ENCODE assay signal across 22 cellular contexts in genomic region chr7:98934267-98934666, GRCh38.
"Had no signal": no experiment of that assay in that cellular context is flagged by ENCODE, and none has a peak within 500 bp of the region (broad histone marks: within the 10 kb centered on the region; RNA-seq: fewer than 3 reads in every experiment).

No MANE protein-coding gene starts in this region.

- H3K27ac Mint-ChIP-seq: activated naive CD8-positive, alpha-beta T cell treated with anti-CD3 and anti-CD28 coated beads for 36 hours; endodermal cell; T-helper 2 cell treated with Interferon-gamma antibody and Interleukin-4, amounts not matched to agents 5 μg/mL and 100 μg/mL, for 36 hours; type B pancreatic cell had no signal

- H3K27me3 ChIP-seq: dorsolateral prefrontal cortex, foreskin keratinocyte, left lung, testis had no signal

- H3K4me3 Mint-ChIP-seq: activated CD4-positive, alpha-beta memory T cell treated with anti-CD3 and anti-CD28 coated beads, Interleukin-2, amount 10 ng/mL, durations not matched to agents 7 days and 5 days; activated naive CD8-positive, alpha-beta T cell treated with anti-CD3 and anti-CD28 coated beads for 36 hours; endodermal cell; naive thymus-derived CD4-positive, alpha-beta T cell; T-helper 2 cell treated with Interferon-gamma antibody and Interleukin-4, amounts not matched to agents 5 μg/mL and 100 μg/mL, for 36 hours; type B pancreatic cell had no signal

- H3K9me3 Mint-ChIP-seq: activated CD4-positive, alpha-beta memory T cell treated with anti-CD3 and anti-CD28 coated beads, Interleukin-2, amount 10 ng/mL, durations not matched to agents 7 days and 5 days; activated naive CD8-positive, alpha-beta T cell treated with anti-CD3 and anti-CD28 coated beads for 36 hours; endodermal cell; naive thymus-derived CD4-positive, alpha-beta T cell; T-helper 2 cell treated with Interferon-gamma antibody and Interleukin-4, amounts not matched to agents 5 μg/mL and 100 μg/mL, for 36 hours; type B pancreatic cell had no signal

- H3K9me3 ChIP-seq: left lung, mucosa of descending colon, testis had no signal

- ATAC-seq: foreskin keratinocyte; left lung; mucosa of descending colon; naive thymus-derived CD4-positive, alpha-beta T cell had no signal

- H3K27me3 Mint-ChIP-seq: activated CD4-positive, alpha-beta memory T cell treated with anti-CD3 and anti-CD28 coated beads, Interleukin-2, amount 10 ng/mL, durations not matched to agents 7 days and 5 days; activated naive CD8-positive, alpha-beta T cell treated with anti-CD3 and anti-CD28 coated beads for 36 hours; naive thymus-derived CD4-positive, alpha-beta T cell; type B pancreatic cell had no signal

- H3K4me3 ChIP-seq: dorsolateral prefrontal cortex, left lung, mucosa of descending colon, SK-N-MC, testis had no signal

- H3K27ac ChIP-seq: dorsolateral prefrontal cortex, foreskin keratinocyte, left lung, SK-N-MC, testis had no signal

- H3K4me1 ChIP-seq: foreskin keratinocyte, left lung, testis had no signal

- DNase-seq: activated CD4-positive, alpha-beta memory T cell treated with anti-CD3 and anti-CD28 coated beads, Interleukin-2, amount 10 ng/mL, durations not matched to agents 7 days and 5 days; activated CD4-positive, alpha-beta T cell treated with anti-CD3 and anti-CD28 coated beads for 48 hours; activated CD4-positive, CD25-positive, alpha-beta regulatory T cell; activated gamma-delta T cell treated with Interleukin-2 at 50 U/mL for 16 hours; activated naive CD8-positive, alpha-beta T cell treated with anti-CD3 and anti-CD28 coated beads for 36 hours; amniotic stem cell; dorsolateral prefrontal cortex; endodermal cell; foreskin keratinocyte; head of caudate nucleus; left lung; mucosa of descending colon; naive thymus-derived CD4-positive, alpha-beta T cell; nucleus accumbens; posterior cingulate gyrus; retina; stimulated activated CD4-positive, alpha-beta T cell treated with anti-CD3 and anti-CD28 coated beads, Interleukin-12 subunit alpha, Interleukin-12 subunit beta, amount 100 ng/mL, for 4 hours; stimulated activated CD4-positive, alpha-beta T cell treated with anti-CD3 and anti-CD28 coated beads, Interleukin-1b, Interleukin-23, amount 100 ng/mL, for 48 hours; testis had no signal
